ENCODE assay signal across 8 cellular contexts in genomic region chr2:144430722-144431163, GRCh38.
DNase-seq lines count a peak whose midpoint lies in the region; ATAC-seq and TF ChIP-seq lines count a peak whose summit lies in the region.

No MANE protein-coding gene starts in this region.

- peaks cover 0 to 94% (median 19%) of the 10 kb centered on the region in 4 donors for H3K4me1 ChIP-seq in tibial artery

- POLR2A ChIA-PET in HEK293T (lab: Yijun Ruan, JAX), result interaction anchor here (1.1 kb wide), 1 partner anchor 14 kb away, joined by 3 read pairs; no protein-coding TSS in a partner anchor

- H3K27me3 Mint-ChIP-seq in immature natural killer cell (ENCODE audit: low read depth in 3 of 3), result peaks cover 2 to 7% (median 3%) of the 10 kb centered on the region in 3 donors

- intact Hi-C loops in tibial artery (cut with DNase I; ENCODE audit: low total_unique reads), result no loop called here

- peak overlapping the region; percentile 75 to 84 for H3K27ac ChIP-seq in tibial artery

- ATAC-seq in GM18519 (IDR thresholded peaks at IDR 0.05; ENCODE audit: low FRiP score, unreplicated experiment), result peak; percentile 99

- no peak overlapping the region for H3K4me3 Mint-ChIP-seq in immature natural killer cell

- H3K27ac Mint-ChIP-seq in immature natural killer cell, result no peak overlapping the region

- DNase-seq in HEK293T (ENCODE audit: extremely low spot score) (peak; percentile 57), NCI-H524 treated with DMSO at 0.1 percent for 48 hours (lab: John Stamatoyannopoulos, UW) (peak; percentile 29), immature natural killer cell (peak in 2 of 3 donors; percentile 23 to 51), tibial artery (peak; percentile 60 to 79), RKO (ENCODE audit: low spot score) (no peak), HK-2 (ENCODE audit: unreplicated experiment) (no peak), DMS 273 treated with DMSO at 0.1 percent for 48 hours (lab: John Stamatoyannopoulos, UW) (no peak)

- H3K9me3 Mint-ChIP-seq in immature natural killer cell, result no peaks in the 10 kb centered on the region

- CTCF ChIA-PET in HEK293T (lab: Yijun Ruan, JAX), result no interaction called here

- peaks cover 0 to 44% of the 10 kb centered on the region in 2 donors for H3K4me1 Mint-ChIP-seq in immature natural killer cell

- H3K36me3 Mint-ChIP-seq in immature natural killer cell, result peaks cover 6 to 23% (median 21%) of the 10 kb centered on the region in 3 donors

- peak overlapping the region; percentile 38 to 47 for H3K4me3 ChIP-seq in tibial artery

- H3K36me3 ChIP-seq in tibial artery, result no peaks in the 10 kb centered on the region

- TF ChIP-seq CTCF in tibial artery (IDR thresholded peaks at IDR 0.05), result no peak

- H3K27me3 ChIP-seq in tibial artery, result no peaks in the 10 kb centered on the region

- H3K9me3 ChIP-seq in tibial artery, result no peaks in the 10 kb centered on the region

TF ChIP-seq in HEK293T, 16 proteins besides CTCF, POLR2A, EP300 and RAD21:
- TF ChIP-seq ZNF384 (IDR thresholded peaks at IDR 0.05), result peak; percentile 85
- TF ChIP-seq ARNT (IDR thresholded peaks at IDR 0.05), result no peak
- no peak for TF ChIP-seq FOXA1 (IDR thresholded peaks at IDR 0.05)
- TF ChIP-seq TARDBP (IDR thresholded peaks at IDR 0.05), result no peak
- TF ChIP-seq HDGF (IDR thresholded peaks at IDR 0.05; ENCODE audit: borderline replicate concordance), result no peak
- no peak for TF ChIP-seq L3MBTL2 (conservative IDR thresholded peaks at IDR 0.05)
- TF ChIP-seq SP1 (IDR thresholded peaks at IDR 0.05), result no peak
- no peak for TF ChIP-seq BHLHE40 (IDR thresholded peaks at IDR 0.05; ENCODE audit: borderline replicate concordance)
- TF ChIP-seq, protein P1, sequence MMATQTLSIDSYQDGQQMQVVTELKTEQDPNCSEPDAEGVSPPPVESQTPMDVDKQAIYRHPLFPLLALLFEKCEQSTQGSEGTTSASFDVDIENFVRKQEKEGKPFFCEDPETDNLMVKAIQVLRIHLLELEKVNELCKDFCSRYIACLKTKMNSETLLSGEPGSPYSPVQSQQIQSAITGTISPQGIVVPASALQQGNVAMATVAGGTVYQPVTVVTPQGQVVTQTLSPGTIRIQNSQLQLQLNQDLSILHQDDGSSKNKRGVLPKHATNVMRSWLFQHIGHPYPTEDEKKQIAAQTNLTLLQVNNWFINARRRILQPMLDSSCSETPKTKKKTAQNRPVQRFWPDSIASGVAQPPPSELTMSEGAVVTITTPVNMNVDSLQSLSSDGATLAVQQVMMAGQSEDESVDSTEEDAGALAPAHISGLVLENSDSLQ (IDR thresholded peaks at IDR 0.05), result peak; percentile 83
- TF ChIP-seq SUZ12 (IDR thresholded peaks at IDR 0.05), result no peak
- peak; percentile 91 for TF ChIP-seq CTBP1 (IDR thresholded peaks at IDR 0.05; ENCODE audit: borderline replicate concordance)
- no peak for TF ChIP-seq NFRKB (IDR thresholded peaks at IDR 0.05)
- no peak for TF ChIP-seq FOXM1 (IDR thresholded peaks at IDR 0.05; ENCODE audit: borderline replicate concordance)

Comparison
In these comparisons a context has a peak if more than half of its experiments do, and no peak if none do; other contexts are left out.
1. DNase-seq: peak in HEK293T (single experiment), NCI-H524 treated with DMSO at 0.1 percent for 48 hours (single experiment), immature natural killer cell (2 of 3) and tibial artery (2 of 2); none in RKO (single experiment), HK-2 (single experiment) and DMS 273 treated with DMSO at 0.1 percent for 48 hours (single experiment).